ENCODE assay signal across 23 cellular contexts in genomic region chr9:19269582-19269981, GRCh38. TPM values are rescaled to one million over a fixed set of nuclear protein-coding genes. Genes with fewer than 3 reads are reported as not detected.
DNase-seq lines count a peak whose midpoint lies in the region; ATAC-seq, FAIRE-seq and TF ChIP-seq lines count a peak whose summit lies in the region.
"Had no signal": no experiment of that assay in that cellular context is flagged by ENCODE, and none has a peak within 500 bp of the region (broad histone marks: within the 10 kb centered on the region; RNA-seq: fewer than 3 reads in every experiment).

No MANE protein-coding gene starts in this region.

- no peak for ATAC-seq in activated CD8-positive, alpha-beta memory T cell treated with anti-CD3 and anti-CD28 coated beads, Interleukin-2, amount 10 ng/mL, durations not matched to agents 7 days and 5 days
- ATAC-seq: CD8-positive, alpha-beta T cell; Panc1 had no signal

- CTCF ChIA-PET in activated CD8-positive, alpha-beta memory T cell treated with anti-CD3 and anti-CD28 coated beads, Interleukin-2, amount 10 ng/mL, durations not matched to agents 7 days and 5 days (lab: Charles Lee): interaction anchor here (1.4 kb wide), 1 partner anchor 196 kb away, joined by 5 read pairs; no protein-coding TSS in a partner anchor

- peaks cover 0 to 12% of the 10 kb centered on the region in 2 donors for H3K4me1 ChIP-seq in right atrium auricular region

- peak overlapping the region; percentile 76 for H3K27ac Mint-ChIP-seq in activated CD8-positive, alpha-beta memory T cell treated with anti-CD3 and anti-CD28 coated beads, Interleukin-2, amount 10 ng/mL, durations not matched to agents 7 days and 5 days
- H3K27ac Mint-ChIP-seq in immature natural killer cell: peak overlapping the region in 4 of 6 donors; percentile 9 to 71 (median 63)
- H3K27ac Mint-ChIP-seq: HFFc6 had no signal

- H3K36me3 Mint-ChIP-seq in activated CD8-positive, alpha-beta memory T cell treated with anti-CD3 and anti-CD28 coated beads, Interleukin-2, amount 10 ng/mL, durations not matched to agents 7 days and 5 days: peaks cover 32% of the 10 kb centered on the region
- peaks cover 6 to 10% (median 6%) of the 10 kb centered on the region in 3 donors for H3K36me3 Mint-ChIP-seq in immature natural killer cell

- no peak overlapping the region for H3K27ac ChIP-seq in right atrium auricular region

- FAIRE-seq in bronchial epithelial cell (lab: Jason Lieb, UNC): no peak
- FAIRE-seq: G401.6, GM12892 had no signal

- H3K27me3 Mint-ChIP-seq in activated CD8-positive, alpha-beta memory T cell treated with anti-CD3 and anti-CD28 coated beads, Interleukin-2, amount 10 ng/mL, durations not matched to agents 7 days and 5 days: no peaks in the 10 kb centered on the region
- peaks cover 0 to 3% (median 0%) of the 10 kb centered on the region in 3 donors for H3K27me3 Mint-ChIP-seq in immature natural killer cell (ENCODE audit: low read depth in 3 of 3)

- H3K4me3 Mint-ChIP-seq in activated CD8-positive, alpha-beta memory T cell treated with anti-CD3 and anti-CD28 coated beads, Interleukin-2, amount 10 ng/mL, durations not matched to agents 7 days and 5 days: no peak overlapping the region
- H3K4me3 Mint-ChIP-seq in immature natural killer cell: peak overlapping the region in 2 of 5 donors; percentile 2 to 46
- H3K4me3 Mint-ChIP-seq: CD8-positive, alpha-beta T cell; HFFc6 had no signal

- H3K9me3 Mint-ChIP-seq in activated CD8-positive, alpha-beta memory T cell treated with anti-CD3 and anti-CD28 coated beads, Interleukin-2, amount 10 ng/mL, durations not matched to agents 7 days and 5 days (ENCODE audit: low read depth): peaks cover 2% of the 10 kb centered on the region
- no peaks in the 10 kb centered on the region for H3K9me3 Mint-ChIP-seq in immature natural killer cell
- H3K9me3 Mint-ChIP-seq: CD8-positive, alpha-beta T cell had no signal

- no peaks in the 10 kb centered on the region for H3K27me3 ChIP-seq in bronchial epithelial cell (ENCODE audit: control insufficient read depth, insufficient read depth, low read length)
- no peaks in the 10 kb centered on the region for H3K27me3 ChIP-seq in right atrium auricular region

- H3K4me1 Mint-ChIP-seq in activated CD8-positive, alpha-beta memory T cell treated with anti-CD3 and anti-CD28 coated beads, Interleukin-2, amount 10 ng/mL, durations not matched to agents 7 days and 5 days: peaks cover 37% of the 10 kb centered on the region
- peaks cover 57 to 80% of the 10 kb centered on the region in 2 donors for H3K4me1 Mint-ChIP-seq in immature natural killer cell

- DNase-seq in activated CD8-positive, alpha-beta memory T cell treated with anti-CD3 and anti-CD28 coated beads, Interleukin-2, amount 10 ng/mL, durations not matched to agents 7 days and 5 days: no peak
- DNase-seq in activated CD8-positive, alpha-beta memory T cell treated with anti-CD3 and anti-CD28 coated beads for 24 hours: no peak
- DNase-seq in bronchial epithelial cell (ENCODE audit: low read depth) (peak; percentile 56), immature natural killer cell (no peak), right atrium auricular region (ENCODE audit: low spot score) (no peak), retina (no peak), NOMO-1 treated with dmso at 0.1 percent for 144 hours (lab: John Stamatoyannopoulos, UW; ENCODE audit: unreplicated experiment) (no peak)
- DNase-seq: AML-193; C1 segment of cervical spinal cord; Calu3; CD8-positive, alpha-beta T cell; DMS153; H7; HFFc6; KBM-7; NCI-H1092 treated with DMSO at 0.1 percent for 48 hours; NCI-H1436 treated with DMSO at 0.1 percent for 48 hours; NCI-H1930; NCI-H69; SIG-M5 had no signal

- H3K36me3 ChIP-seq in bronchial epithelial cell (ENCODE audit: control insufficient read depth, insufficient read depth, low read length): no peaks in the 10 kb centered on the region
- H3K36me3 ChIP-seq in right atrium auricular region: no peaks in the 10 kb centered on the region

- H3K4me3 ChIP-seq in bronchial epithelial cell (ENCODE audit: low read depth, low read length) (no peak overlapping the region), right atrium auricular region (no peak overlapping the region)

- TF ChIP-seq CTCF in bronchial epithelial cell (IDR thresholded peaks at IDR 0.05; ENCODE audit: insufficient read depth, low read length, severe bottlenecking) (no peak), right atrium auricular region (IDR thresholded peaks at IDR 0.05) (no peak)

- peaks cover 0 to 7% of the 10 kb centered on the region in 2 donors for H3K9me3 ChIP-seq in right atrium auricular region

RNA-seq across cellular contexts. Expression of gene DENND4C, which starts 39.1 kb away (rescaled TPM):
- 10 to 100 TPM; 28.8 to 38.6 TPM for total RNA-seq in activated CD8-positive, alpha-beta memory T cell treated with anti-CD3 and anti-CD28 coated beads, Interleukin-2, amount 10 ng/mL, durations not matched to agents 7 days and 5 days
- total RNA-seq in bronchial epithelial cell (37.9 and 63.0 TPM in 2 replicates), right atrium auricular region (10 to 100 TPM; 53.7 to 55.4 TPM)
- polyA plus RNA-seq in immature natural killer cell: 10 to 100 TPM; 40.6 to 49.1 (median 44.5) TPM
